Comparison of ENCODE assay signal across 1 cellular context in the genomic region with DNA sequence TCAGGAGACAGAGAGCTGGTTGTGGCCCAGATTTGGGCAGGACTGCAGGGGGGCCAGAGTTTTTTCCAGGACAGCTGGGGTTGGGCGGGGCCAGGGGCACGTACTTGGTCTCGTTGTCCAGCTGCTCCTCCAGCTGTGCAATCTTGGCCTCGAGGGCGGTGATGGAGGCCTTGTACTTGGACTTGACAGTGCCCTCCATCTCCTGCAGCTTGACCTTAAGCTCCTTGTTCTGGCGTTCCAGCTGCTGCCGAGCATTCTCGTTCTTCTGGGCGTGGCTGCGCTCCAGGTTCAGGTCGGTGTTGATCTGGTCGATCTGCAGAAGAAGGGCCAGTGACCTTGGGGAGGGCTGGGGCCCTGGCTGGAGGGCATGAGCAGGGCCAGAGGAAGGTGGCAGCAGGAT.
TF ChIP-seq lines count a peak whose summit lies in the region.

No MANE protein-coding gene starts in this region.

TF ChIP-seq in GM23338, 12 proteins besides CTCF, POLR2A, EP300 and RAD21:
- 0 out of 2 replicates have a peak, but pooled peaks have one; percentile 12 for TF ChIP-seq POLR2AphosphoS5 (IDR thresholded peaks at IDR 0.05; ENCODE audit: low read depth)
- TF ChIP-seq, protein P1, sequence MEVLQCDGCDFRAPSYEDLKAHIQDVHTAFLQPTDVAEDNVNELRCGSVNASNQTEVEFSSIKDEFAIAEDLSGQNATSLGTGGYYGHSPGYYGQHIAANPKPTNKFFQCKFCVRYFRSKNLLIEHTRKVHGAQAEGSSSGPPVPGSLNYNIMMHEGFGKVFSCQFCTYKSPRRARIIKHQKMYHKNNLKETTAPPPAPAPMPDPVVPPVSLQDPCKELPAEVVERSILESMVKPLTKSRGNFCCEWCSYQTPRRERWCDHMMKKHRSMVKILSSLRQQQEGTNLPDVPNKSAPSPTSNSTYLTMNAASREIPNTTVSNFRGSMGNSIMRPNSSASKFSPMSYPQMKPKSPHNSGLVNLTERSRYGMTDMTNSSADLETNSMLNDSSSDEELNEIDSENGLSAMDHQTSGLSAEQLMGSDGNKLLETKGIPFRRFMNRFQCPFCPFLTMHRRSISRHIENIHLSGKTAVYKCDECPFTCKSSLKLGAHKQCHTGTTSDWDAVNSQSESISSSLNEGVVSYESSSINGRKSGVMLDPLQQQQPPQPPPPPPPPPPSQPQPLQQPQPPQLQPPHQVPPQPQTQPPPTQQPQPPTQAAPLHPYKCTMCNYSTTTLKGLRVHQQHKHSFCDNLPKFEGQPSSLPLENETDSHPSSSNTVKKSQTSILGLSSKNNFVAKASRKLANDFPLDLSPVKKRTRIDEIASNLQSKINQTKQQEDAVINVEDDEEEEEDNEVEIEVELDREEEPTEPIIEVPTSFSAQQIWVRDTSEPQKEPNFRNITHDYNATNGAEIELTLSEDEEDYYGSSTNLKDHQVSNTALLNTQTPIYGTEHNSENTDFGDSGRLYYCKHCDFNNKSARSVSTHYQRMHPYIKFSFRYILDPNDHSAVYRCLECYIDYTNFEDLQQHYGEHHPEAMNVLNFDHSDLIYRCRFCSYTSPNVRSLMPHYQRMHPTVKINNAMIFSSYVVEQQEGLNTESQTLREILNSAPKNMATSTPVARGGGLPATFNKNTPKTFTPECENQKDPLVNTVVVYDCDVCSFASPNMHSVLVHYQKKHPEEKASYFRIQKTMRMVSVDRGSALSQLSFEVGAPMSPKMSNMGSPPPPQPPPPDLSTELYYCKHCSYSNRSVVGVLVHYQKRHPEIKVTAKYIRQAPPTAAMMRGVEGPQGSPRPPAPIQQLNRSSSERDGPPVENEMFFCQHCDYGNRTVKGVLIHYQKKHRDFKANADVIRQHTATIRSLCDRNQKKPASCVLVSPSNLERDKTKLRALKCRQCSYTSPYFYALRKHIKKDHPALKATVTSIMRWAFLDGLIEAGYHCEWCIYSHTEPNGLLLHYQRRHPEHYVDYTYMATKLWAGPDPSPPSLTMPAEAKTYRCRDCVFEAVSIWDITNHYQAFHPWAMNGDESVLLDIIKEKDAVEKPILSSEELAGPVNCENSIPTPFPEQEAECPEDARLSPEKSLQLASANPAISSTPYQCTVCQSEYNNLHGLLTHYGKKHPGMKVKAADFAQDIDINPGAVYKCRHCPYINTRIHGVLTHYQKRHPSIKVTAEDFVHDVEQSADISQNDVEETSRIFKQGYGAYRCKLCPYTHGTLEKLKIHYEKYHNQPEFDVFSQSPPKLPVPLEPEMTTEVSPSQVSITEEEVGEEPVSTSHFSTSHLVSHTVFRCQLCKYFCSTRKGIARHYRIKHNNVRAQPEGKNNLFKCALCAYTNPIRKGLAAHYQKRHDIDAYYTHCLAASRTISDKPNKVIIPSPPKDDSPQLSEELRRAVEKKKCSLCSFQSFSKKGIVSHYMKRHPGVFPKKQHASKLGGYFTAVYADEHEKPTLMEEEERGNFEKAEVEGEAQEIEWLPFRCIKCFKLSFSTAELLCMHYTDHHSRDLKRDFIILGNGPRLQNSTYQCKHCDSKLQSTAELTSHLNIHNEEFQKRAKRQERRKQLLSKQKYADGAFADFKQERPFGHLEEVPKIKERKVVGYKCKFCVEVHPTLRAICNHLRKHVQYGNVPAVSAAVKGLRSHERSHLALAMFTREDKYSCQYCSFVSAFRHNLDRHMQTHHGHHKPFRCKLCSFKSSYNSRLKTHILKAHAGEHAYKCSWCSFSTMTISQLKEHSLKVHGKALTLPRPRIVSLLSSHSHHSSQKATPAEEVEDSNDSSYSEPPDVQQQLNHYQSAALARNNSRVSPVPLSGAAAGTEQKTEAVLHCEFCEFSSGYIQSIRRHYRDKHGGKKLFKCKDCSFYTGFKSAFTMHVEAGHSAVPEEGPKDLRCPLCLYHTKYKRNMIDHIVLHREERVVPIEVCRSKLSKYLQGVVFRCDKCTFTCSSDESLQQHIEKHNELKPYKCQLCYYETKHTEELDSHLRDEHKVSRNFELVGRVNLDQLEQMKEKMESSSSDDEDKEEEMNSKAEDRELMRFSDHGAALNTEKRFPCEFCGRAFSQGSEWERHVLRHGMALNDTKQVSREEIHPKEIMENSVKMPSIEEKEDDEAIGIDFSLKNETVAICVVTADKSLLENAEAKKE (CRISPR knock-in tag; IDR thresholded peaks at IDR 0.05) = no peak
